22 cellular contexts compared by ENCODE assay signal in genomic region chr7:140678816-140679130, GRCh38.
"Had no signal": no experiment of that assay in that cellular context is flagged by ENCODE, and none has a peak within 500 bp of the region (broad histone marks: within the 10 kb centered on the region; RNA-seq: fewer than 3 reads in every experiment).

No MANE protein-coding gene starts in this region.

- H3K27ac Mint-ChIP-seq: dendritic cell treated with granulocyte-macrophage colony-stimulating factor and Interleukin-4, amounts not matched to agents 40 ng/mL and 50 ng/mL, for 4 days; effector memory CD8-positive, alpha-beta T cell; mesothelial cell of epicardium; nephron had no signal

- H3K27ac ChIP-seq: epithelial cell of prostate, esophagus muscularis mucosa, gastrocnemius medialis, heart right ventricle, left ventricle myocardium inferior, lower lobe of right lung, right atrium auricular region, sigmoid colon, skin epidermis, thoracic aorta, transverse colon had no signal

- H3K27me3 ChIP-seq: esophagus muscularis mucosa, gastrocnemius medialis, heart right ventricle, right atrium auricular region, sigmoid colon, transverse colon had no signal

- H3K4me3 Mint-ChIP-seq: dendritic cell treated with granulocyte-macrophage colony-stimulating factor and Interleukin-4, amounts not matched to agents 40 ng/mL and 50 ng/mL, for 4 days; effector memory CD8-positive, alpha-beta T cell; memory B cell; mesothelial cell of epicardium; nephron had no signal

- ATAC-seq: effector memory CD8-positive, alpha-beta T cell; gastrocnemius medialis; heart right ventricle; lower lobe of right lung had no signal

- H3K4me3 ChIP-seq: esophagus muscularis mucosa, gastrocnemius medialis, heart right ventricle, left ventricle myocardium inferior, lower lobe of right lung, right atrium auricular region, sigmoid colon, skin epidermis, thoracic aorta, transverse colon had no signal

- FAIRE-seq: colon had no signal

- DNase-seq: cerebellar nuclear complex; effector memory CD8-positive, alpha-beta T cell; gastrocnemius medialis; heart right ventricle; hypothalamus; islet precursor cell; left ventricle myocardium inferior; lower lobe of right lung; stimulated activated CD4-positive, alpha-beta T cell treated with anti-CD3 and anti-CD28 coated beads, Interleukin-12 subunit alpha, Interleukin-12 subunit beta, amount 100 ng/mL, for 4 hours; stimulated activated naive CD4-positive, alpha-beta T cell treated with Interleukin-2 at 50 U/mL for 16 hours; transverse colon had no signal

- H3K27me3 Mint-ChIP-seq: dendritic cell treated with granulocyte-macrophage colony-stimulating factor and Interleukin-4, amounts not matched to agents 40 ng/mL and 50 ng/mL, for 4 days; effector memory CD8-positive, alpha-beta T cell; memory B cell had no signal

- H3K9me3 ChIP-seq: esophagus muscularis mucosa, gastrocnemius medialis, heart right ventricle, left ventricle myocardium inferior, lower lobe of right lung, right atrium auricular region, sigmoid colon, thoracic aorta, transverse colon had no signal

- H3K9me3 Mint-ChIP-seq: dendritic cell treated with granulocyte-macrophage colony-stimulating factor and Interleukin-4, amounts not matched to agents 40 ng/mL and 50 ng/mL, for 4 days; effector memory CD8-positive, alpha-beta T cell; memory B cell; mesothelial cell of epicardium; nephron had no signal
